Comparison of ENCODE assay signal across 30 cellular contexts in genomic region chr9:134041649-134041962, GRCh38.
"Had no signal": no experiment of that assay in that cellular context is flagged by ENCODE, and none has a peak within 500 bp of the region (broad histone marks: within the 10 kb centered on the region; RNA-seq: fewer than 3 reads in every experiment).

No MANE protein-coding gene starts in this region.

- H3K4me1 Mint-ChIP-seq: central memory CD8-positive, alpha-beta T cell; neural progenitor cell; stimulated activated naive B cell treated with anti-CD40 and anti-IgM and Interleukin-4, amounts not matched to agents 10 μg/mL and 1 μg/mL and 100 μg/mL, for 72 hours had no signal

- H3K4me3 Mint-ChIP-seq: activated T-helper 1 cell treated with anti-CD3 and anti-CD28 coated beads, Interleukin-12 subunit alpha, Interleukin-12 subunit beta, Interleukin-2, Interleukin-4 antibody, amounts not matched to agents 30 ng/mL and 10 ng/mL and 1 ng/mL, durations not matched to agents 14 hours and 24 hours and 36 hours; central memory CD8-positive, alpha-beta T cell; naive thymus-derived CD8-positive, alpha-beta T cell; neural progenitor cell; stimulated activated naive B cell treated with anti-CD40 and anti-IgM and Interleukin-4, amounts not matched to agents 10 μg/mL and 1 μg/mL and 100 μg/mL, for 72 hours; T-helper 17 cell had no signal

- H3K27me3 ChIP-seq: breast epithelium, esophagus muscularis mucosa, foreskin keratinocyte, heart right ventricle, neural progenitor cell, stomach, thyroid gland, upper lobe of left lung, vagina had no signal

- ATAC-seq: activated CD4-positive, CD25-positive, alpha-beta regulatory T cell treated with anti-CD3 and anti-CD28 coated beads, Interleukin-2, amount 50 U/mL, for 24 hours; foreskin keratinocyte; naive thymus-derived CD8-positive, alpha-beta T cell; stimulated activated naive B cell treated with anti-CD40 and anti-IgM and Interleukin-4, amounts not matched to agents 10 μg/mL and 1 μg/mL and 100 μg/mL, for 72 hours; T-helper 17 cell had no signal

- H3K4me3 ChIP-seq: breast epithelium, esophagus muscularis mucosa, heart right ventricle, neural progenitor cell, smooth muscle cell, stomach, thyroid gland, upper lobe of left lung, vagina had no signal

- H3K27ac Mint-ChIP-seq: activated T-helper 1 cell treated with anti-CD3 and anti-CD28 coated beads, Interleukin-12 subunit alpha, Interleukin-12 subunit beta, Interleukin-2, Interleukin-4 antibody, amounts not matched to agents 30 ng/mL and 10 ng/mL and 1 ng/mL, durations not matched to agents 14 hours and 24 hours and 36 hours; neural progenitor cell; stimulated activated naive B cell treated with anti-CD40 and anti-IgM and Interleukin-4, amounts not matched to agents 10 μg/mL and 1 μg/mL and 100 μg/mL, for 72 hours; T-helper 17 cell had no signal

- DNase-seq: activated CD4-positive, alpha-beta T cell treated with anti-CD3 and anti-CD28 coated beads for 48 hours; activated CD4-positive, alpha-beta T cell treated with anti-CD3 and anti-CD28 coated beads, Interleukin-2, amount 50 U/mL, for 48 hours; activated CD8-positive, alpha-beta memory T cell treated with anti-CD3 and anti-CD28 coated beads for 24 hours; activated gamma-delta T cell; activated naive CD4-positive, alpha-beta T cell treated with anti-CD3 and anti-CD28 coated beads, Interleukin-2, amount 50 U/mL, for 16 hours; amygdala; dermis blood vessel endothelial cell; effector CD4-positive, alpha-beta T cell; foreskin keratinocyte; heart right ventricle; midbrain; stimulated activated CD4-positive, alpha-beta T cell treated with anti-CD3 and anti-CD28 coated beads, Interleukin-1b, Interleukin-23, amount 100 ng/mL, for 48 hours; stimulated activated CD4-positive, alpha-beta T cell treated with anti-CD3 and anti-CD28 coated beads, Interleukin-4, amount 100 ng/mL, for 4 hours; stimulated activated CD8-positive, alpha-beta memory T cell treated with anti-CD3 and anti-CD28 coated beads, Interleukin-4, amount 100 ng/mL, for 48 hours; stimulated activated naive B cell treated with anti-CD40 and anti-IgM and Interleukin-4, amounts not matched to agents 10 μg/mL and 1 μg/mL and 100 μg/mL, for 72 hours; stomach; T-helper 17 cell; T1000; thyroid gland; WERI-Rb-1 had no signal

- H3K9me3 ChIP-seq: breast epithelium, stomach, thyroid gland, upper lobe of left lung had no signal

- H3K27ac ChIP-seq: breast epithelium, esophagus muscularis mucosa, foreskin keratinocyte, heart right ventricle, neural progenitor cell, stomach, thyroid gland, upper lobe of left lung, vagina, WERI-Rb-1 had no signal

- H3K4me1 ChIP-seq: breast epithelium, foreskin keratinocyte, neural progenitor cell, vagina had no signal

- H3K27me3 Mint-ChIP-seq: central memory CD8-positive, alpha-beta T cell; naive thymus-derived CD8-positive, alpha-beta T cell; stimulated activated naive B cell treated with anti-CD40 and anti-IgM and Interleukin-4, amounts not matched to agents 10 μg/mL and 1 μg/mL and 100 μg/mL, for 72 hours; T-helper 17 cell had no signal

- H3K9me3 Mint-ChIP-seq: activated T-helper 1 cell treated with anti-CD3 and anti-CD28 coated beads, Interleukin-12 subunit alpha, Interleukin-12 subunit beta, Interleukin-2, Interleukin-4 antibody, amounts not matched to agents 30 ng/mL and 10 ng/mL and 1 ng/mL, durations not matched to agents 14 hours and 24 hours and 36 hours had no signal
